In the genomic region with DNA sequence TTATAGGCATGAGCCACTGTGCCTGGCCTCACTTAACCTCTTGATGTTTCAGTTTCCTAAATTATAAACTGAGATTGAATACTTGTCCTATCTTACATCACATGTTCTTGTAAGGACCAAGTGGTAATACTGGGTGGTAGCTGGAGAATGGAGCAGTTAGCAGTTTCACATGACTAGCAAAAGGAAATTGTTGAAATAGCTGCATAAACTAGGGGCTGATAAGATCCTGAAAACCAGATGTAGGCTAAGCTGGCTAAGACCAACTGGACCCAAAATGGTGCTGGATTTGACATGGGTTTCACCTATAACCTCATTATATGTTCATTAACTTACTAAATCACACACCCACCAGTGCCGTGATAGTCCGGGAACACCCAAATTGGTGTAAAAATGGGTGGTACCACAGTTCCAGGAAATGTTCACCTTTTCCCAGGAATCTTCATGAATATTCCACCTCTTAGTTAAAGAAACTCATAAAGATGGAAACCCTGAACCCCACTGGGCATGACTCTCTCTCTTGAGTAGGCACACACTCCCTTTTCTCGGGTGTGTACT, we compare ENCODE assay signal across 27 cellular contexts. TPM values are rescaled to one million over a fixed set of nuclear protein-coding genes. Genes with fewer than 3 reads are reported as not detected.
"Had no signal": no experiment of that assay in that cellular context is flagged by ENCODE, and none has a peak within 500 bp of the region (broad histone marks: within the 10 kb centered on the region; RNA-seq: fewer than 3 reads in every experiment).

A gene with protein sequence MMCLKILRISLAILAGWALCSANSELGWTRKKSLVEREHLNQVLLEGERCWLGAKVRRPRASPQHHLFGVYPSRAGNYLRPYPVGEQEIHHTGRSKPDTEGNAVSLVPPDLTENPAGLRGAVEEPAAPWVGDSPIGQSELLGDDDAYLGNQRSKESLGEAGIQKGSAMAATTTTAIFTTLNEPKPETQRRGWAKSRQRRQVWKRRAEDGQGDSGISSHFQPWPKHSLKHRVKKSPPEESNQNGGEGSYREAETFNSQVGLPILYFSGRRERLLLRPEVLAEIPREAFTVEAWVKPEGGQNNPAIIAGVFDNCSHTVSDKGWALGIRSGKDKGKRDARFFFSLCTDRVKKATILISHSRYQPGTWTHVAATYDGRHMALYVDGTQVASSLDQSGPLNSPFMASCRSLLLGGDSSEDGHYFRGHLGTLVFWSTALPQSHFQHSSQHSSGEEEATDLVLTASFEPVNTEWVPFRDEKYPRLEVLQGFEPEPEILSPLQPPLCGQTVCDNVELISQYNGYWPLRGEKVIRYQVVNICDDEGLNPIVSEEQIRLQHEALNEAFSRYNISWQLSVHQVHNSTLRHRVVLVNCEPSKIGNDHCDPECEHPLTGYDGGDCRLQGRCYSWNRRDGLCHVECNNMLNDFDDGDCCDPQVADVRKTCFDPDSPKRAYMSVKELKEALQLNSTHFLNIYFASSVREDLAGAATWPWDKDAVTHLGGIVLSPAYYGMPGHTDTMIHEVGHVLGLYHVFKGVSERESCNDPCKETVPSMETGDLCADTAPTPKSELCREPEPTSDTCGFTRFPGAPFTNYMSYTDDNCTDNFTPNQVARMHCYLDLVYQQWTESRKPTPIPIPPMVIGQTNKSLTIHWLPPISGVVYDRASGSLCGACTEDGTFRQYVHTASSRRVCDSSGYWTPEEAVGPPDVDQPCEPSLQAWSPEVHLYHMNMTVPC (N-terminal part only) (plus strand): TSS at position 505 of the 555 bp plus-strand sequence. CDS start 93,148 bp downstream, outside the sequence.

- DNase-seq: activated B cell treated with CpG ODN at 0.5 μM for 24 hours; activated CD4-positive, alpha-beta memory T cell treated with anti-CD3 and anti-CD28 coated beads, Interleukin-2, amount 10 ng/mL, durations not matched to agents 7 days and 5 days; activated CD4-positive, alpha-beta T cell treated with anti-CD3 and anti-CD28 coated beads, Interleukin-2, amount 10 ng/mL, durations not matched to agents 7 days and 5 days; activated gamma-delta T cell; activated naive CD4-positive, alpha-beta T cell treated with anti-CD3 and anti-CD28 coated beads for 36 hours; activated T-cell treated with anti-CD3 and anti-CD28 coated beads for 4 hours; activated T-cell treated with anti-CD3 and anti-CD28 coated beads, Interleukin-2, amount 50 U/mL, for 48 hours; caudate nucleus; KG1; NCI-H1092; NCI-H1417; NCI-H2029; NCI-H2107; NCI-H2171 treated with DMSO at 0.1 percent for 48 hours; NCI-H226; NCI-H510A; NCI-H526 treated with DMSO at 0.1 percent for 48 hours; NCI-H82; NK-92 treated with Interleukin-12 subunit alpha and Interleukin-12 subunit beta, amount 100 ng/mL, for 24 hours; PC-3; SHP77; T-helper 17 cell; T-helper 9 cell had no signal

- H3K27me3 Mint-ChIP-seq: activated B cell treated with CpG ODN at 0.5 μM for 24 hours; activated CD4-positive, alpha-beta memory T cell treated with anti-CD3 and anti-CD28 coated beads, Interleukin-2, amount 10 ng/mL, durations not matched to agents 7 days and 5 days; activated CD4-positive, alpha-beta T cell treated with anti-CD3 and anti-CD28 coated beads, Interleukin-2, amount 10 ng/mL, durations not matched to agents 7 days and 5 days; activated T-helper 17 cell treated with anti-CD3 and anti-CD28 coated beads, Interleukin-2, amount 50 U/mL, for 72 hours had no signal

- FAIRE-seq: RCC 7860 had no signal

- ATAC-seq: activated T-helper 17 cell treated with anti-CD3 and anti-CD28 coated beads, Interleukin-2, amount 50 U/mL, for 72 hours; PC-3; T-helper 17 cell had no signal

- H3K27ac ChIP-seq: SJSA1 had no signal

- H3K4me3 ChIP-seq: SJSA1 had no signal

- H3K27me3 ChIP-seq: SJSA1 had no signal

- H3K9me3 Mint-ChIP-seq: activated B cell treated with CpG ODN at 0.5 μM for 24 hours; activated CD4-positive, alpha-beta memory T cell treated with anti-CD3 and anti-CD28 coated beads, Interleukin-2, amount 10 ng/mL, durations not matched to agents 7 days and 5 days; activated CD4-positive, alpha-beta T cell treated with anti-CD3 and anti-CD28 coated beads, Interleukin-2, amount 10 ng/mL, durations not matched to agents 7 days and 5 days; activated naive CD4-positive, alpha-beta T cell treated with anti-CD3 and anti-CD28 coated beads for 36 hours; activated T-helper 17 cell treated with anti-CD3 and anti-CD28 coated beads, Interleukin-2, amount 50 U/mL, for 72 hours had no signal

- H3K27ac Mint-ChIP-seq: activated B cell treated with CpG ODN at 0.5 μM for 24 hours; activated CD4-positive, alpha-beta memory T cell treated with anti-CD3 and anti-CD28 coated beads, Interleukin-2, amount 10 ng/mL, durations not matched to agents 7 days and 5 days; activated CD4-positive, alpha-beta T cell treated with anti-CD3 and anti-CD28 coated beads, Interleukin-2, amount 10 ng/mL, durations not matched to agents 7 days and 5 days; activated naive CD4-positive, alpha-beta T cell treated with anti-CD3 and anti-CD28 coated beads for 36 hours; activated naive CD8-positive, alpha-beta T cell; activated T-helper 17 cell treated with anti-CD3 and anti-CD28 coated beads, Interleukin-2, amount 50 U/mL, for 72 hours; T-helper 17 cell had no signal

- H3K9me3 ChIP-seq: SJSA1 had no signal

- H3K4me3 Mint-ChIP-seq: activated B cell treated with CpG ODN at 0.5 μM for 24 hours; activated CD4-positive, alpha-beta memory T cell treated with anti-CD3 and anti-CD28 coated beads, Interleukin-2, amount 10 ng/mL, durations not matched to agents 7 days and 5 days; activated CD4-positive, alpha-beta T cell treated with anti-CD3 and anti-CD28 coated beads, Interleukin-2, amount 10 ng/mL, durations not matched to agents 7 days and 5 days; activated naive CD4-positive, alpha-beta T cell treated with anti-CD3 and anti-CD28 coated beads for 36 hours; activated naive CD8-positive, alpha-beta T cell; activated T-helper 17 cell treated with anti-CD3 and anti-CD28 coated beads, Interleukin-2, amount 50 U/mL, for 72 hours; T-helper 17 cell had no signal

- H3K36me3 ChIP-seq: SJSA1 had no signal

- H3K4me1 Mint-ChIP-seq: activated B cell treated with CpG ODN at 0.5 μM for 24 hours; activated CD4-positive, alpha-beta memory T cell treated with anti-CD3 and anti-CD28 coated beads, Interleukin-2, amount 10 ng/mL, durations not matched to agents 7 days and 5 days; activated CD4-positive, alpha-beta T cell treated with anti-CD3 and anti-CD28 coated beads, Interleukin-2, amount 10 ng/mL, durations not matched to agents 7 days and 5 days; activated T-helper 17 cell treated with anti-CD3 and anti-CD28 coated beads, Interleukin-2, amount 50 U/mL, for 72 hours; T-helper 17 cell had no signal

- H3K36me3 Mint-ChIP-seq: activated naive CD8-positive, alpha-beta T cell had no signal

- H3K4me1 ChIP-seq: SJSA1 had no signal

RNA-seq across cellular contexts. Expression of the gene that starts here (rescaled TPM):
- total RNA-seq: activated B cell treated with CpG ODN at 0.5 μM for 24 hours, PC-3 had no signal
